16 cellular contexts compared by ENCODE assay signal in the genomic region with DNA sequence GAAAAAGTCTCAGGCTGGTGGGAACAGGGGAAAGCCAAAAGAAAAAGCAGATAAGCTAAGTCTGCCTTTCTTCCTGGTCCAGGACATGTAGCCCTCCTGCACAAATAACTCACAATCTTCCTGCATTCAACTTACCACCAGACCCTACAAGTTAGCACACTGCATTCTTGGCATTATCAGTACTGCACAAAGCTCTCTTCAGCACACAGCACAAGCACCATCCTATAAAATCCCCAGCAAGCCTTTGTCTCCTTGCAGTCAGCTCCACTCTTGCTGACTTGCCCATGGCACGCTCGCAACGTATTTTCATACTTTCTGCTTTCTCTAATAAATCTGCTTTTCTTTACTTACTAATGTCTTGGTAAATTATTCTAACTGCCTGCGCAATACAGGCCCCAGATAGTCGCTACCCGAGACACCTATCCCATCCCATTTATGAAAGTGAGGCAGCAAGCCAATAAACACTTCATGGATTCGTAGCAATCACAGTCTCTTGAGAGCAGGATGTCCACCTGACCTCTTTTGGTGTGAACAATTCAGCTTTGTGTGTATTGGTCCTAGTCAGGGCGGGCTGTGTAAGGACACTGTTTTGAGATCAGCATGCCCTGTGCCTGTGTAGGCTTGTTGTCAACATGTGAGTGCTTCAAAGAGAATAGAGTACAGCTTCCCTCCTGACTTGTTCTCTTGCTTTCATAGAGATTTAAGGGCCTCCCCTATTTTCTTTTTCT. TPM values are rescaled to one million over a fixed set of nuclear protein-coding genes. Genes with fewer than 3 reads are reported as not detected.
DNase-seq lines count a peak whose midpoint lies in the region; ATAC-seq and TF ChIP-seq lines count a peak whose summit lies in the region.
"Had no signal": no experiment of that assay in that cellular context is flagged by ENCODE, and none has a peak within 500 bp of the region (broad histone marks: within the 10 kb centered on the region; RNA-seq: fewer than 3 reads in every experiment).

No MANE protein-coding gene starts in this region.

- H3K36me3 Mint-ChIP-seq in neural progenitor cell: no peaks in the 10 kb centered on the region
- H3K36me3 Mint-ChIP-seq: activated naive CD4-positive, alpha-beta T cell treated with anti-CD3 and anti-CD28 coated beads, Interleukin-2, amount 10 ng/mL, durations not matched to agents 7 days and 5 days had no signal

- H3K4me2 ChIP-seq in neural progenitor cell: no peak overlapping the region

- no peaks in the 10 kb centered on the region for H4K20me1 ChIP-seq in neural progenitor cell (ENCODE audit: low read depth)

- H3K4me1 ChIP-seq in neural progenitor cell (peaks cover 8% of the 10 kb centered on the region), BE2C (no peaks in the 10 kb centered on the region)

- DNase-seq in DMS153 (lab: John Stamatoyannopoulos, UW) (peak; percentile 82), NCI-H774 (lab: John Stamatoyannopoulos, UW) (peak; percentile 30), Right ventricle myocardium superior (no peak), neural progenitor cell (ENCODE audit: low spot score) (peak; percentile 3), NCI-H526 treated with DMSO at 0.1 percent for 48 hours (lab: John Stamatoyannopoulos, UW) (no peak), BE2C (no peak)
- DNase-seq: activated CD4-positive, CD25-positive, alpha-beta regulatory T cell treated with anti-CD3 and anti-CD28 coated beads, Interleukin-2, amount 50 U/mL, for 72 hours; activated CD8-positive, alpha-beta memory T cell treated with anti-CD3 and anti-CD28 coated beads, Interleukin-2, amount 50 U/mL, for 48 hours; activated naive CD4-positive, alpha-beta T cell treated with anti-CD3 and anti-CD28 coated beads, Interleukin-2, amount 10 ng/mL, durations not matched to agents 7 days and 5 days; T-helper 17 cell had no signal

- no peak overlapping the region for H3K4me3 ChIP-seq in neural progenitor cell
- no peak overlapping the region for H3K4me3 ChIP-seq in BE2C (ENCODE audit: low read depth, low read length)
- H3K4me3 ChIP-seq: skin epidermis had no signal

- TF ChIP-seq CTCF in neural progenitor cell (IDR thresholded peaks at IDR 0.05) (no peak), BE2C (IDR thresholded peaks at IDR 0.05; ENCODE audit: low read depth, low read length) (no peak)

- peak overlapping the region; percentile 24 for H3K27ac Mint-ChIP-seq in neural progenitor cell
- H3K27ac Mint-ChIP-seq: activated naive CD4-positive, alpha-beta T cell treated with anti-CD3 and anti-CD28 coated beads, Interleukin-2, amount 10 ng/mL, durations not matched to agents 7 days and 5 days; stimulated activated naive CD8-positive, alpha-beta T cell treated with anti-CD3 and anti-CD28 coated beads, Interleukin-15, Interleukin-2, amounts not matched to agents 100 ng/mL and 50 ng/mL, for 24 hours had no signal

- no peaks in the 10 kb centered on the region for H3K9me3 ChIP-seq in neural progenitor cell (ENCODE audit: low read depth)
- H3K9me3 ChIP-seq in BE2C: no peaks in the 10 kb centered on the region

- H3K9ac ChIP-seq in neural progenitor cell: no peak overlapping the region

- H3F3A ChIP-seq in neural progenitor cell (ENCODE audit: low read depth): no peaks in the 10 kb centered on the region

- H2AFZ ChIP-seq in neural progenitor cell (replicated peaks): peak overlapping the region; percentile 96

- no peaks in the 10 kb centered on the region for H3K79me2 ChIP-seq in neural progenitor cell (ENCODE audit: low read depth)

- H3K27me3 Mint-ChIP-seq in neural progenitor cell (ENCODE audit: insufficient read depth, low read depth): no peaks in the 10 kb centered on the region
- H3K27me3 Mint-ChIP-seq: activated naive CD4-positive, alpha-beta T cell treated with anti-CD3 and anti-CD28 coated beads, Interleukin-2, amount 10 ng/mL, durations not matched to agents 7 days and 5 days; stimulated activated naive CD8-positive, alpha-beta T cell treated with anti-CD3 and anti-CD28 coated beads, Interleukin-15, Interleukin-2, amounts not matched to agents 100 ng/mL and 50 ng/mL, for 24 hours; T-helper 17 cell had no signal

- H3K4me3 Mint-ChIP-seq in neural progenitor cell: no peak overlapping the region
- H3K4me3 Mint-ChIP-seq: activated naive CD4-positive, alpha-beta T cell treated with anti-CD3 and anti-CD28 coated beads, Interleukin-2, amount 10 ng/mL, durations not matched to agents 7 days and 5 days; neural crest cell; stimulated activated naive CD8-positive, alpha-beta T cell treated with anti-CD3 and anti-CD28 coated beads, Interleukin-15, Interleukin-2, amounts not matched to agents 100 ng/mL and 50 ng/mL, for 24 hours; T-helper 17 cell had no signal

- H3K27ac ChIP-seq in neural progenitor cell: no peak overlapping the region

- peak; percentile 90 for ATAC-seq in Right ventricle myocardium superior (ENCODE audit: poor library complexity)
- no peak for ATAC-seq in HG02610 (IDR thresholded peaks at IDR 0.05; ENCODE audit: unreplicated experiment)
- ATAC-seq in HG02571 (IDR thresholded peaks at IDR 0.05; ENCODE audit: unreplicated experiment): no peak
- ATAC-seq: left lobe of liver, T-helper 17 cell had no signal

- H3K36me3 ChIP-seq in neural progenitor cell (no peaks in the 10 kb centered on the region), BE2C (no peaks in the 10 kb centered on the region)

- H3K27me3 ChIP-seq in neural progenitor cell (no peaks in the 10 kb centered on the region), BE2C (no peaks in the 10 kb centered on the region)

- H3K4me1 Mint-ChIP-seq in neural progenitor cell: peaks cover 5% of the 10 kb centered on the region
- H3K4me1 Mint-ChIP-seq: activated naive CD4-positive, alpha-beta T cell treated with anti-CD3 and anti-CD28 coated beads, Interleukin-2, amount 10 ng/mL, durations not matched to agents 7 days and 5 days had no signal

- no peaks in the 10 kb centered on the region for H3K9me3 Mint-ChIP-seq in neural progenitor cell
- H3K9me3 Mint-ChIP-seq: activated naive CD4-positive, alpha-beta T cell treated with anti-CD3 and anti-CD28 coated beads, Interleukin-2, amount 10 ng/mL, durations not matched to agents 7 days and 5 days; neural crest cell; stimulated activated naive CD8-positive, alpha-beta T cell treated with anti-CD3 and anti-CD28 coated beads, Interleukin-15, Interleukin-2, amounts not matched to agents 100 ng/mL and 50 ng/mL, for 24 hours had no signal

- intact Hi-C loops in Right ventricle myocardium superior (cut with DNase I): loop anchor here (10.0 kb wide), 2 partner anchors 80 to 110 kb away; partner anchors contain the start of gene TWF1

RNA-seq across cellular contexts. Expression of gene TMEM117, which starts 49.0 kb away (rescaled TPM):
- total RNA-seq in Right ventricle myocardium superior (5.8 TPM), neural progenitor cell (ENCODE audit: low replicate concordance) (1.6 TPM in 1 of 2 replicates, not detected in the other)
- 0.29 TPM for polyA plus RNA-seq in BE2C (2012; ENCODE audit: insufficient read depth, insufficient read length, low read depth)

Comparison
In these comparisons a context has a peak if more than half of its experiments do, and no peak if none do; other contexts are left out.
1. DNase-seq: peak in DMS153 (single experiment), NCI-H774 (single experiment) and neural progenitor cell (single experiment); none in Right ventricle myocardium superior (single experiment), NCI-H526 treated with DMSO at 0.1 percent for 48 hours (single experiment) and BE2C (single experiment).